8 cellular contexts compared by ENCODE assay signal in genomic region chr7:26667514-26668133, GRCh38.
A peak's percentile ranks its signal among the peaks of the same experiment; 100 is the strongest.
DNase-seq lines count a peak whose midpoint lies in the region; ATAC-seq and TF ChIP-seq lines count a peak whose summit lies in the region.

No MANE protein-coding gene starts in this region.

- H3K27ac Mint-ChIP-seq in naive B cell, result no peak overlapping the region

- no peaks in the 10 kb centered on the region for H3K9me3 Mint-ChIP-seq in naive B cell

- no peaks in the 10 kb centered on the region for H3K27me3 ChIP-seq in suprapubic skin

- peak; percentile 83 for TF ChIP-seq CTCF in GM12864 (IDR thresholded peaks at IDR 0.05; ENCODE audit: low read depth, low read length, missing control alignments)
- peak; percentile 60 to 61 for TF ChIP-seq CTCF in suprapubic skin (IDR thresholded peaks at IDR 0.05)

- no peak overlapping the region for H3K27ac ChIP-seq in suprapubic skin

- peaks cover 15% of the 10 kb centered on the region for H3K4me1 ChIP-seq in suprapubic skin

- 13% methylated on average over 5 of the region's 5 CpGs for WGBS in suprapubic skin

- no peaks in the 10 kb centered on the region for H3K9me3 ChIP-seq in suprapubic skin

- no peak overlapping the region for H3K4me3 ChIP-seq in GM12864 (ENCODE audit: low read depth, low read length)
- no peak overlapping the region for H3K4me3 ChIP-seq in suprapubic skin

- peaks cover 0 to 5% of the 10 kb centered on the region in 2 donors for H3K36me3 Mint-ChIP-seq in naive B cell

- peaks cover 7 to 17% (median 17%) of the 10 kb centered on the region in 3 donors for H3K4me1 Mint-ChIP-seq in naive B cell

- no peak for TF ChIP-seq EP300 in Ishikawa (IDR thresholded peaks at IDR 0.05; ENCODE audit: borderline replicate concordance)
- TF ChIP-seq EP300 in suprapubic skin (IDR thresholded peaks at IDR 0.05), result no peak

- ATAC-seq in esophagus mucosa (peak; percentile 86), naive B cell (ENCODE audit: low read depth in 2 of 2) (peak; percentile 52)

- DNase-seq in GM12864 (ENCODE audit: low read depth) (peak; percentile 39), NOMO-1 treated with DMSO at 0.1 percent for 48 hours (lab: John Stamatoyannopoulos, UW; ENCODE audit: unreplicated experiment) (peak; percentile 97), naive B cell (peak; percentile 53), suprapubic skin (ENCODE audit: low spot score in 2 of 2) (peak in 1 of 2 donors; percentile 73), OCI-M2 (lab: John Stamatoyannopoulos, UW; ENCODE audit: unreplicated experiment) (no peak)
- DNase-seq in activated CD8-positive, alpha-beta memory T cell treated with anti-CD3 and anti-CD28 coated beads, Interleukin-2, amount 50 U/mL, for 48 hours, result peak; percentile 52

- H3K36me3 ChIP-seq in suprapubic skin, result no peaks in the 10 kb centered on the region

- H3K4me3 Mint-ChIP-seq in naive B cell, result no peak overlapping the region

- TF ChIP-seq RAD21 in Ishikawa (IDR thresholded peaks at IDR 0.05; ENCODE audit: low read depth), result peak; percentile 96

- H3K27me3 Mint-ChIP-seq in naive B cell, result no peaks in the 10 kb centered on the region

- no peak for TF ChIP-seq POLR2A in suprapubic skin (IDR thresholded peaks at IDR 0.05)

TF ChIP-seq in Ishikawa, 13 proteins besides CTCF, POLR2A, EP300 and RAD21:
- TF ChIP-seq EGR1 (IDR thresholded peaks at IDR 0.05), result no peak
- no peak for TF ChIP-seq TEAD4 (IDR thresholded peaks at IDR 0.05)
- no peak for TF ChIP-seq NFIC (IDR thresholded peaks at IDR 0.05)
- TF ChIP-seq, protein P1, sequence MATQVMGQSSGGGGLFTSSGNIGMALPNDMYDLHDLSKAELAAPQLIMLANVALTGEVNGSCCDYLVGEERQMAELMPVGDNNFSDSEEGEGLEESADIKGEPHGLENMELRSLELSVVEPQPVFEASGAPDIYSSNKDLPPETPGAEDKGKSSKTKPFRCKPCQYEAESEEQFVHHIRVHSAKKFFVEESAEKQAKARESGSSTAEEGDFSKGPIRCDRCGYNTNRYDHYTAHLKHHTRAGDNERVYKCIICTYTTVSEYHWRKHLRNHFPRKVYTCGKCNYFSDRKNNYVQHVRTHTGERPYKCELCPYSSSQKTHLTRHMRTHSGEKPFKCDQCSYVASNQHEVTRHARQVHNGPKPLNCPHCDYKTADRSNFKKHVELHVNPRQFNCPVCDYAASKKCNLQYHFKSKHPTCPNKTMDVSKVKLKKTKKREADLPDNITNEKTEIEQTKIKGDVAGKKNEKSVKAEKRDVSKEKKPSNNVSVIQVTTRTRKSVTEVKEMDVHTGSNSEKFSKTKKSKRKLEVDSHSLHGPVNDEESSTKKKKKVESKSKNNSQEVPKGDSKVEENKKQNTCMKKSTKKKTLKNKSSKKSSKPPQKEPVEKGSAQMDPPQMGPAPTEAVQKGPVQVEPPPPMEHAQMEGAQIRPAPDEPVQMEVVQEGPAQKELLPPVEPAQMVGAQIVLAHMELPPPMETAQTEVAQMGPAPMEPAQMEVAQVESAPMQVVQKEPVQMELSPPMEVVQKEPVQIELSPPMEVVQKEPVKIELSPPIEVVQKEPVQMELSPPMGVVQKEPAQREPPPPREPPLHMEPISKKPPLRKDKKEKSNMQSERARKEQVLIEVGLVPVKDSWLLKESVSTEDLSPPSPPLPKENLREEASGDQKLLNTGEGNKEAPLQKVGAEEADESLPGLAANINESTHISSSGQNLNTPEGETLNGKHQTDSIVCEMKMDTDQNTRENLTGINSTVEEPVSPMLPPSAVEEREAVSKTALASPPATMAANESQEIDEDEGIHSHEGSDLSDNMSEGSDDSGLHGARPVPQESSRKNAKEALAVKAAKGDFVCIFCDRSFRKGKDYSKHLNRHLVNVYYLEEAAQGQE (IDR thresholded peaks at IDR 0.05; ENCODE audit: low read depth), result no peak
- TF ChIP-seq TAF1 (IDR thresholded peaks at IDR 0.05; ENCODE audit: low read depth), result no peak
- TF ChIP-seq ZBTB7A (IDR thresholded peaks at IDR 0.05; ENCODE audit: low read depth), result no peak
- no peak for TF ChIP-seq YY1 (IDR thresholded peaks at IDR 0.05; ENCODE audit: low read depth)
- TF ChIP-seq TCF12 (IDR thresholded peaks at IDR 0.05; ENCODE audit: low read depth), result no peak
- no peak for TF ChIP-seq FOXM1 (IDR thresholded peaks at IDR 0.05; ENCODE audit: borderline replicate concordance, low read depth)
- no peak for TF ChIP-seq CREB1 (IDR thresholded peaks at IDR 0.05; ENCODE audit: low read depth)
- TF ChIP-seq, protein P2, sequence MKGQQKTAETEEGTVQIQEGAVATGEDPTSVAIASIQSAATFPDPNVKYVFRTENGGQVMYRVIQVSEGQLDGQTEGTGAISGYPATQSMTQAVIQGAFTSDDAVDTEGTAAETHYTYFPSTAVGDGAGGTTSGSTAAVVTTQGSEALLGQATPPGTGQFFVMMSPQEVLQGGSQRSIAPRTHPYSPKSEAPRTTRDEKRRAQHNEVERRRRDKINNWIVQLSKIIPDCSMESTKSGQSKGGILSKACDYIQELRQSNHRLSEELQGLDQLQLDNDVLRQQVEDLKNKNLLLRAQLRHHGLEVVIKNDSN (IDR thresholded peaks at IDR 0.05), result no peak
- TF ChIP-seq MAX (IDR thresholded peaks at IDR 0.05), result no peak
- no peak; the same call in 1 of the 2 replicates for TF ChIP-seq CEBPB (IDR thresholded peaks at IDR 0.05)
TF ChIP-seq in Ishikawa: peak in this region for 0.
